In the genomic region with DNA sequence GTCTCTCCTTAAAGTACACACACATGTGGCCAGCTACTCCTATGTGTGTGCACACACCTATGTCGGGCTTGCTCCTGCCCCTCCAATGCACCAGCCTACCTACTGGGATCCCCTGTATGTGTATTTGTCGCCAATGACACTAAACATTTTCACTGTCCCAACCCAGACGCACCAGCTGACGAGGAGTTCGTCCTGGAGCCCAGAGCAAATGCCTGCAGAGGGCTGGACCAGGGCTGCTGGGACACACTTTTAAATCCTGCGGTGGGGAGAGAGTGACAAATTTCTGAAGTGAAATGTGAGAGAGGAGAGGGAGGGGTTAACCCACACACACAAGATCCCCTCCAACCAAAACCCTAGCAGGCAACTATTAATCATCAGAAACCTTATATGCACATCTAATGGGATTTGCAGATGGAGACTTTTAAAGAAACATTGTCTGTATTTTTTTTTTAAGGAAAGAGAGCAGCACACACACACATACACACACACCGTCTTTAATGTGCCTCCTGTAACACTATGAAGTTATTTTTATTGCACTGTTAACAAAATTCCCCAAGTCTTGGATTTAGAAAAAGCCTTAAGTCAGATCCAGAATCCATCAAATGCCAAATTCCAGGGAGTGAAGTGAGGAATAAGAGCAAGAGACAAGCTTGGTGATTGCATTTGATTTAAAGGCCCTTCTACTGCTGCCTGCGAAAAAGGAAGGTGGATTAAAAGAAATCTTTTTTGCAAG, we compare ENCODE assay signal across 8 cellular contexts. TPM values are rescaled to one million over a fixed set of nuclear protein-coding genes. Genes with fewer than 3 reads are reported as not detected.
DNase-seq lines count a peak whose midpoint lies in the region; ATAC-seq and TF ChIP-seq lines count a peak whose summit lies in the region.

Gene MEOX1 (minus strand): TSS at position 224 of the 733 bp plus-strand sequence. CDS start 388 bp downstream, outside the sequence.

- in situ Hi-C loops in brain microvascular endothelial cell (cut with HindIII; ENCODE audit: low pct_ligation_motif_present, low sequenced_read_pairs) = no loop called here

- H3K4me1 ChIP-seq in muscle layer of duodenum (ENCODE audit: control insufficient read depth in 1 of 2, insufficient read depth in 2 of 2, low read length in 2 of 2) = peaks cover 0 to 6% of the 10 kb centered on the region in 2 donors

- H3K27me3 ChIP-seq in brain microvascular endothelial cell (replicated peaks) (no peaks in the 10 kb centered on the region), muscle layer of duodenum (ENCODE audit: low read depth, low read length) (no peaks in the 10 kb centered on the region)

- no peak for ATAC-seq in GM19035 (IDR thresholded peaks at IDR 0.05; ENCODE audit: unreplicated experiment)

- no peak within 1 kb of the TSS for H3K4me3 ChIP-seq in AG10803 (ENCODE audit: low read length)
- peak within 1 kb of the TSS; percentile 17 for H3K4me3 ChIP-seq in brain microvascular endothelial cell (ENCODE audit: low read depth, low read length)
- peak within 1 kb of the TSS; percentile 16 to 37 for H3K4me3 ChIP-seq in muscle layer of duodenum (ENCODE audit: low read depth in 1 of 2, low read length in 2 of 2)

- no peak within 1 kb of the TSS for H3K27ac ChIP-seq in brain microvascular endothelial cell
- H3K27ac ChIP-seq in muscle layer of duodenum (ENCODE audit: low read length) = no peak within 1 kb of the TSS

- no peaks in the 10 kb centered on the region for H3K9me3 ChIP-seq in muscle layer of duodenum (ENCODE audit: control insufficient read depth in 1 of 2, low read length in 2 of 2)

- DNase-seq in AG10803 (ENCODE audit: low read depth) = peak; percentile 50
- DNase-seq in M059J (ENCODE audit: low read depth) = peak; percentile 80
- peak; percentile 37 for DNase-seq in brain microvascular endothelial cell
- no peak for DNase-seq in NOMO-1 treated with DMSO at 0.1 percent for 48 hours (lab: John Stamatoyannopoulos, UW; ENCODE audit: unreplicated experiment)
- no peak for DNase-seq in NCI-H510A treated with DMSO at 0.1 percent for 48 hours (lab: John Stamatoyannopoulos, UW)
- DNase-seq in C1 segment of cervical spinal cord (lab: John Stamatoyannopoulos, UW) = no peak

- TF ChIP-seq CTCF in AG10803 (conservative IDR thresholded peaks at IDR 0.05; ENCODE audit: low read length) (no peak), brain microvascular endothelial cell (IDR thresholded peaks at IDR 0.05; ENCODE audit: low read depth, low read length, missing control alignments) (no peak)

- no peaks in the 10 kb centered on the region for H3K36me3 ChIP-seq in brain microvascular endothelial cell (replicated peaks)
- H3K36me3 ChIP-seq in muscle layer of duodenum (ENCODE audit: control insufficient read depth in 1 of 2, insufficient read depth in 2 of 2, low read length in 2 of 2) = no peaks in the 10 kb centered on the region

RNA-seq across cellular contexts. Expression of gene MEOX1, which starts in this region (rescaled TPM):
- total RNA-seq in M059J (2014; rRNA removed; shearing (Covaris generic)) = not detected in 2 replicates

Comparison
In these comparisons a context has a peak if more than half of its experiments do, and no peak if none do; other contexts are left out.
1. Peak in DNase-seq in M059J; RNA of the gene not detected or under 1 TPM.
2. DNase-seq: peak in AG10803 (single experiment) and brain microvascular endothelial cell (single experiment); none in NOMO-1 treated with DMSO at 0.1 percent for 48 hours (single experiment), NCI-H510A treated with DMSO at 0.1 percent for 48 hours (single experiment) and C1 segment of cervical spinal cord (0 of 14).